In genomic region chr16:18799500-18799899, GRCh38 we compare ENCODE assay signal across 9 cellular contexts. TPM values are rescaled to one million over a fixed set of nuclear protein-coding genes. Genes with fewer than 3 reads are reported as not detected.
DNase-seq lines count a peak whose midpoint lies in the region; ATAC-seq and TF ChIP-seq lines count a peak whose summit lies in the region.
"Had no signal": no experiment of that assay in that cellular context is flagged by ENCODE, and none has a peak within 500 bp of the region (broad histone marks: within the 10 kb centered on the region; RNA-seq: fewer than 3 reads in every experiment).

No MANE protein-coding gene starts in this region.

- POLR2A ChIA-PET in CD4-positive, alpha-beta memory T cell (lab: Charles Lee; ENCODE audit: partially characterized antibody), result interaction anchor here (1.0 to 6.4 kb wide), 2 partner anchors 12 to 126 kb away, joined by 3 to 176 read pairs; partner anchors contain the start of genes RPS15A and SMG1

- intact Hi-C loops in CD4-positive, alpha-beta memory T cell (cut with micrococcal nuclease), result no loop called here

- peaks cover 27 to 62% (median 46%) of the 10 kb centered on the region in 4 donors for H3K4me1 Mint-ChIP-seq in CD4-positive, alpha-beta memory T cell
- peaks cover 39 to 50% of the 10 kb centered on the region in 2 donors for H3K4me1 Mint-ChIP-seq in natural killer cell treated with Interleukin-12 subunit alpha and Interleukin-12 subunit beta and Interleukin-15 and Interleukin-18, amount 100 ng/mL, for 72 hours (ENCODE audit: low read depth in 2 of 2)

- H3F3A ChIP-seq in MM.1S (ENCODE audit: insufficient read depth, low read length), result peaks cover 19% of the 10 kb centered on the region

- H2AFZ ChIP-seq in MM.1S (ENCODE audit: low read length), result no peak overlapping the region

- TF ChIP-seq CTCF in MM.1S (IDR thresholded peaks at IDR 0.05; ENCODE audit: low read length) (no peak), choroid plexus epithelial cell (conservative IDR thresholded peaks at IDR 0.05; ENCODE audit: low read depth, low read length) (no peak)

- no peaks in the 10 kb centered on the region for H3K9me3 ChIP-seq in CD4-positive, alpha-beta memory T cell (ENCODE audit: control insufficient read depth in 1 of 2, low read length in 2 of 2)
- no peaks in the 10 kb centered on the region for H3K9me3 ChIP-seq in MM.1S (replicated peaks; ENCODE audit: insufficient read depth, low read length)

- peak overlapping the region; percentile 81; the same call in 1 of the 2 replicates for H3K9ac ChIP-seq in MM.1S (ENCODE audit: low read length)

- H3K27me3 ChIP-seq in CD4-positive, alpha-beta memory T cell (ENCODE audit: insufficient read depth, low read length), result no peaks in the 10 kb centered on the region
- no peaks in the 10 kb centered on the region for H3K27me3 ChIP-seq in MM.1S (replicated peaks; ENCODE audit: insufficient read depth, low read length)

- no peaks in the 10 kb centered on the region for H3K9me2 ChIP-seq in MM.1S (replicated peaks; ENCODE audit: insufficient read depth, low read length)

- H3K36me3 Mint-ChIP-seq in CD4-positive, alpha-beta memory T cell, result peaks cover 14 to 40% of the 10 kb centered on the region in 2 donors
- peaks cover 15% of the 10 kb centered on the region for H3K36me3 Mint-ChIP-seq in natural killer cell treated with Interleukin-12 subunit alpha and Interleukin-12 subunit beta and Interleukin-15 and Interleukin-18, amount 100 ng/mL, for 72 hours

- H3K27me3 Mint-ChIP-seq in CD4-positive, alpha-beta memory T cell, result no peaks in the 10 kb centered on the region
- no peaks in the 10 kb centered on the region for H3K27me3 Mint-ChIP-seq in natural killer cell treated with Interleukin-12 subunit alpha and Interleukin-12 subunit beta and Interleukin-15 and Interleukin-18, amount 100 ng/mL, for 72 hours

- H3K27ac Mint-ChIP-seq in CD4-positive, alpha-beta memory T cell, result peak overlapping the region in 6 of 7 donors; percentile 57 to 98 (median 84)
- H3K27ac Mint-ChIP-seq in natural killer cell treated with Interleukin-12 subunit alpha and Interleukin-12 subunit beta and Interleukin-15 and Interleukin-18, amount 100 ng/mL, for 72 hours, result peak overlapping the region; percentile 94 to 95

- H3K9me3 Mint-ChIP-seq in CD4-positive, alpha-beta memory T cell, result peaks cover 0 to 8% (median 0%) of the 10 kb centered on the region in 8 donors
- no peaks in the 10 kb centered on the region for H3K9me3 Mint-ChIP-seq in natural killer cell treated with Interleukin-12 subunit alpha and Interleukin-12 subunit beta and Interleukin-15 and Interleukin-18, amount 100 ng/mL, for 72 hours

- peak overlapping the region; percentile 91 to 99 (median 94) for H3K4me3 Mint-ChIP-seq in CD4-positive, alpha-beta memory T cell
- peak overlapping the region; percentile 98 for H3K4me3 Mint-ChIP-seq in natural killer cell treated with Interleukin-12 subunit alpha and Interleukin-12 subunit beta and Interleukin-15 and Interleukin-18, amount 100 ng/mL, for 72 hours

- TF ChIP-seq POLR2A in erythroblast (IDR thresholded peaks at IDR 0.05; ENCODE audit: low read length), result no peak

- H3K4me1 ChIP-seq in CD4-positive, alpha-beta memory T cell (ENCODE audit: insufficient read depth, low read length), result peaks cover 47% of the 10 kb centered on the region
- peaks cover 9% of the 10 kb centered on the region for H3K4me1 ChIP-seq in MM.1S (ENCODE audit: low read length)

- no peaks in the 10 kb centered on the region for H4K20me1 ChIP-seq in MM.1S (ENCODE audit: insufficient read depth, low read length)

- peaks cover 27% of the 10 kb centered on the region for H3K36me3 ChIP-seq in CD4-positive, alpha-beta memory T cell (ENCODE audit: insufficient read depth, low read length)
- peaks cover 27% of the 10 kb centered on the region; the same call in 1 of the 2 replicates for H3K36me3 ChIP-seq in MM.1S (replicated peaks; ENCODE audit: insufficient read depth, low read length)

- DNase-seq in CD4-positive, alpha-beta memory T cell, result no peak
- DNase-seq in MM.1S (no peak), choroid plexus epithelial cell (ENCODE audit: low read depth) (no peak), KG1 (lab: John Stamatoyannopoulos, UW) (no peak), erythroblast (lab: John Stamatoyannopoulos, UW) (no peak), left lobe of liver (ENCODE audit: low spot score) (no peak)
- no peak for DNase-seq in natural killer cell treated with Interleukin-12 subunit alpha and Interleukin-12 subunit beta and Interleukin-15 and Interleukin-18, amount 100 ng/mL, for 72 hours (ENCODE audit: low spot score)
- DNase-seq: NCI-H774 had no signal

- H3K27ac ChIP-seq in CD4-positive, alpha-beta memory T cell (ENCODE audit: low read depth, low read length), result peak overlapping the region; percentile 90
- no peak overlapping the region for H3K27ac ChIP-seq in MM.1S (ENCODE audit: low read length)

- H3K4me3 ChIP-seq in CD4-positive, alpha-beta memory T cell (ENCODE audit: low read length in 2 of 2), result peak overlapping the region in 1 of 2 donors; percentile 96
- H3K4me3 ChIP-seq in MM.1S (ENCODE audit: low read length) (peak overlapping the region; percentile 95; the same call in 1 of the 2 replicates), choroid plexus epithelial cell (ENCODE audit: low read depth, low read length) (peak overlapping the region; percentile 76)

- peak overlapping the region; percentile 97 for H3K4me2 ChIP-seq in MM.1S (ENCODE audit: low read depth, low read length)

- H3K79me2 ChIP-seq in MM.1S (ENCODE audit: low read length), result peaks cover 59% of the 10 kb centered on the region

- ATAC-seq in natural killer cell treated with Interleukin-12 subunit alpha and Interleukin-12 subunit beta and Interleukin-15 and Interleukin-18, amount 100 ng/mL, for 72 hours, result no peak
- ATAC-seq in left lobe of liver (no peak), HG02884 (IDR thresholded peaks at IDR 0.05; ENCODE audit: unreplicated experiment) (no peak)

- CTCF ChIA-PET in CD4-positive, alpha-beta memory T cell (lab: Charles Lee; ENCODE audit: partially characterized antibody), result interaction anchor here (0.6 to 1.9 kb wide), 3 partner anchors 9 to 165 kb away, joined by 3 to 10 read pairs (median 3); partner anchors contain the start of gene RPS15A

RNA-seq across cellular contexts. Expression of gene ARL6IP1, which starts 1.8 kb away (rescaled TPM):
- 100 to 1,000 TPM; 105 to 106 TPM for total RNA-seq in CD4-positive, alpha-beta memory T cell
- 100 to 1,000 TPM; 188 to 306 TPM for polyA plus RNA-seq in CD4-positive, alpha-beta memory T cell
- 100 to 1,000 TPM; 113 to 149 TPM for total RNA-seq in natural killer cell treated with Interleukin-12 subunit alpha and Interleukin-12 subunit beta and Interleukin-15 and Interleukin-18, amount 100 ng/mL, for 72 hours
- total RNA-seq in left lobe of liver, result 93.3 TPM

RNA-seq across cellular contexts. Expression of gene RPS15A, which starts 9.4 kb away (rescaled TPM):
- total RNA-seq in CD4-positive, alpha-beta memory T cell, result 1,000 to 10,000 TPM; 3,088 to 3,151 TPM
- polyA plus RNA-seq in CD4-positive, alpha-beta memory T cell, result 1,000 to 10,000 TPM; 2,383 to 3,794 TPM
- 1,000 to 10,000 TPM in 1 of 2 donors, 100 to 1,000 TPM in 1; 497 to 1,038 TPM for total RNA-seq in natural killer cell treated with Interleukin-12 subunit alpha and Interleukin-12 subunit beta and Interleukin-15 and Interleukin-18, amount 100 ng/mL, for 72 hours
- total RNA-seq in left lobe of liver, result 375 TPM
